Comparison of ENCODE assay signal across 6 cellular contexts in genomic region chr2:168441214-168441872, GRCh38.
"Had no signal": no experiment of that assay in that cellular context is flagged by ENCODE, and none has a peak within 500 bp of the region (broad histone marks: within the 10 kb centered on the region; RNA-seq: fewer than 3 reads in every experiment).

No MANE protein-coding gene starts in this region.

- H2AFZ ChIP-seq: GM23338 had no signal

- ATAC-seq: GM23338 had no signal

- FAIRE-seq: H1, H54, HTR-8/SVneo had no signal

- H3K4me3 ChIP-seq: GM23338 had no signal

- H3K4me2 ChIP-seq: GM23338 had no signal

- DNase-seq: H9, HCEC 1CT had no signal
